Comparison of ENCODE assay signal across 39 cellular contexts in genomic region chrX:46916273-46916672, GRCh38.
"Had no signal": no experiment of that assay in that cellular context is flagged by ENCODE, and none has a peak within 500 bp of the region (broad histone marks: within the 10 kb centered on the region; RNA-seq: fewer than 3 reads in every experiment).

No MANE protein-coding gene starts in this region.

- H3K27ac ChIP-seq: adrenal gland, ascending aorta, cardiac muscle cell, VCaP had no signal

- H3K36me3 Mint-ChIP-seq: activated CD4-positive, alpha-beta memory T cell treated with anti-CD3 and anti-CD28 coated beads for 36 hours; activated naive CD4-positive, alpha-beta T cell treated with anti-CD3 and anti-CD28 coated beads, Interleukin-2, amount 50 U/mL, for 72 hours had no signal

- H3K36me3 ChIP-seq: adrenal gland, ascending aorta, cardiac muscle cell had no signal

- H3K27me3 Mint-ChIP-seq: activated B cell treated with CpG ODN at 0.5 μM for 24 hours had no signal

- H3K4me3 Mint-ChIP-seq: activated B cell treated with CpG ODN at 0.5 μM for 24 hours; activated CD4-positive, alpha-beta memory T cell treated with anti-CD3 and anti-CD28 coated beads for 36 hours; activated CD4-positive, alpha-beta T cell treated with anti-CD3 and anti-CD28 coated beads, Interleukin-2, amount 10 ng/mL, durations not matched to agents 24 days and 14 days; activated CD8-positive, alpha-beta T cell treated with anti-CD3 and anti-CD28 coated beads for 36 hours; activated naive CD4-positive, alpha-beta T cell treated with anti-CD3 and anti-CD28 coated beads for 36 hours; activated naive CD8-positive, alpha-beta T cell treated with anti-CD3 and anti-CD28 coated beads for 36 hours; activated T-cell treated with anti-CD3 and anti-CD28 coated beads, Interleukin-2, amount 50 U/mL, for 4 hours; activated T-cell treated with anti-CD3 and anti-CD28 coated beads, Interleukin-2, amount 50 U/mL, for 72 hours; activated T-helper 1 cell treated with anti-CD3 and anti-CD28 coated beads, Interleukin-12 subunit alpha, Interleukin-12 subunit beta, Interleukin-2, Interleukin-4 antibody, amounts not matched to agents 30 ng/mL and 10 ng/mL and 1 ng/mL, durations not matched to agents 14 hours and 24 hours and 36 hours; activated T-helper 17 cell treated with anti-CD3 and anti-CD28 coated beads, Interleukin-2, amount 50 U/mL, for 72 hours; central memory CD8-positive, alpha-beta T cell; T-helper 1 cell treated with Interleukin-12 subunit alpha and Interleukin-12 subunit beta and Interleukin-4 antibody, amounts not matched to agents 30 μg/mL and 1 μg/mL, for 36 hours; T-helper 2 cell treated with Interferon-gamma antibody and Interleukin-4, amounts not matched to agents 5 μg/mL and 100 μg/mL, for 36 hours had no signal

- H3K4me3 ChIP-seq: adrenal gland, ascending aorta, cardiac muscle cell had no signal

- H3K9me3 ChIP-seq: adrenal gland had no signal

- H3K27ac Mint-ChIP-seq: activated B cell treated with CpG ODN at 0.5 μM for 24 hours; activated CD4-positive, alpha-beta memory T cell treated with anti-CD3 and anti-CD28 coated beads for 36 hours; activated CD4-positive, alpha-beta T cell treated with anti-CD3 and anti-CD28 coated beads, Interleukin-2, amount 10 ng/mL, durations not matched to agents 24 days and 14 days; activated CD8-positive, alpha-beta T cell treated with anti-CD3 and anti-CD28 coated beads for 36 hours; activated naive CD4-positive, alpha-beta T cell treated with anti-CD3 and anti-CD28 coated beads for 36 hours; activated naive CD4-positive, alpha-beta T cell treated with anti-CD3 and anti-CD28 coated beads, Interleukin-2, amount 50 U/mL, for 72 hours; activated naive CD8-positive, alpha-beta T cell treated with anti-CD3 and anti-CD28 coated beads for 36 hours; activated T-cell treated with anti-CD3 and anti-CD28 coated beads, Interleukin-2, amount 50 U/mL, for 72 hours; activated T-helper 1 cell treated with anti-CD3 and anti-CD28 coated beads, Interleukin-12 subunit alpha, Interleukin-12 subunit beta, Interleukin-2, Interleukin-4 antibody, amounts not matched to agents 30 ng/mL and 10 ng/mL and 1 ng/mL, durations not matched to agents 14 hours and 24 hours and 36 hours; activated T-helper 17 cell treated with anti-CD3 and anti-CD28 coated beads, Interleukin-2, amount 50 U/mL, for 72 hours; brain; T-helper 1 cell treated with Interleukin-12 subunit alpha and Interleukin-12 subunit beta and Interleukin-4 antibody, amounts not matched to agents 30 μg/mL and 1 μg/mL, for 36 hours; T-helper 2 cell treated with Interferon-gamma antibody and Interleukin-4, amounts not matched to agents 5 μg/mL and 100 μg/mL, for 36 hours had no signal

- H3K9me3 Mint-ChIP-seq: activated B cell treated with CpG ODN at 0.5 μM for 24 hours; activated CD4-positive, alpha-beta memory T cell treated with anti-CD3 and anti-CD28 coated beads for 36 hours; activated CD4-positive, alpha-beta T cell treated with anti-CD3 and anti-CD28 coated beads, Interleukin-2, amount 10 ng/mL, durations not matched to agents 24 days and 14 days; activated CD8-positive, alpha-beta T cell treated with anti-CD3 and anti-CD28 coated beads for 36 hours; activated T-helper 17 cell treated with anti-CD3 and anti-CD28 coated beads, Interleukin-2, amount 50 U/mL, for 72 hours; central memory CD8-positive, alpha-beta T cell had no signal

- H3K4me1 ChIP-seq: adrenal gland had no signal

- FAIRE-seq: bronchial epithelial cell, TTC549 had no signal

- ATAC-seq: activated CD8-positive, alpha-beta T cell treated with anti-CD3 and anti-CD28 coated beads for 36 hours; activated naive CD4-positive, alpha-beta T cell treated with anti-CD3 and anti-CD28 coated beads, Interleukin-2, amount 50 U/mL, for 72 hours; activated T-cell treated with anti-CD3 and anti-CD28 coated beads, Interleukin-2, amount 50 U/mL, for 4 hours; activated T-cell treated with anti-CD3 and anti-CD28 coated beads, Interleukin-2, amount 50 U/mL, for 72 hours; activated T-helper 17 cell treated with anti-CD3 and anti-CD28 coated beads, Interleukin-2, amount 50 U/mL, for 72 hours had no signal

- DNase-seq: activated B cell treated with CpG ODN at 0.5 μM for 24 hours; activated CD4-positive, alpha-beta memory T cell treated with anti-CD3 and anti-CD28 coated beads for 36 hours; activated CD4-positive, alpha-beta T cell treated with anti-CD3 and anti-CD28 coated beads for 4 hours; activated CD4-positive, alpha-beta T cell treated with anti-CD3 and anti-CD28 coated beads, Interleukin-2, amount 10 ng/mL, durations not matched to agents 24 days and 14 days; activated CD4-positive, alpha-beta T cell treated with anti-CD3 and anti-CD28 coated beads, Interleukin-2, amount 50 U/mL, for 1 hour; activated CD4-positive, alpha-beta T cell treated with anti-CD3 and anti-CD28 coated beads, Interleukin-2, amount 50 U/mL, for 4 hours; activated CD4-positive, CD25-positive, alpha-beta regulatory T cell treated with anti-CD3 and anti-CD28 coated beads, Interleukin-2, amount 50 U/mL, for 72 hours; activated CD8-positive, alpha-beta memory T cell treated with anti-CD3 and anti-CD28 coated beads, Interleukin-2, amount 50 U/mL, for 4 hours; activated CD8-positive, alpha-beta T cell treated with anti-CD3 and anti-CD28 coated beads for 36 hours; activated effector memory CD4-positive, alpha-beta T cell treated with anti-CD3 and anti-CD28 coated beads, Interleukin-2, amount 50 U/mL, for 16 hours; activated gamma-delta T cell treated with Interleukin-2 at 50 U/mL for 16 hours; activated naive CD4-positive, alpha-beta T cell; activated naive CD4-positive, alpha-beta T cell treated with anti-CD3 and anti-CD28 coated beads for 36 hours; activated naive CD4-positive, alpha-beta T cell treated with anti-CD3 and anti-CD28 coated beads, Interleukin-2, amount 50 U/mL, for 16 hours; activated naive CD8-positive, alpha-beta T cell treated with anti-CD3 and anti-CD28 coated beads for 36 hours; activated T-cell treated with anti-CD3 and anti-CD28 coated beads for 4 hours; activated T-cell treated with anti-CD3 and anti-CD28 coated beads, Interleukin-2, amount 50 U/mL, for 1 hour; activated T-cell treated with anti-CD3 and anti-CD28 coated beads, Interleukin-2, amount 50 U/mL, for 4 hours; activated T-cell treated with anti-CD3 and anti-CD28 coated beads, Interleukin-2, amount 50 U/mL, for 72 hours; adrenal gland; amniotic stem cell; anterior cingulate cortex; caudate nucleus; SW 1271; T-helper 1 cell; T-helper 2 cell; T-helper 9 cell had no signal

- H3K27me3 ChIP-seq: adrenal gland, ascending aorta, cardiac muscle cell had no signal
